In the genomic region with DNA sequence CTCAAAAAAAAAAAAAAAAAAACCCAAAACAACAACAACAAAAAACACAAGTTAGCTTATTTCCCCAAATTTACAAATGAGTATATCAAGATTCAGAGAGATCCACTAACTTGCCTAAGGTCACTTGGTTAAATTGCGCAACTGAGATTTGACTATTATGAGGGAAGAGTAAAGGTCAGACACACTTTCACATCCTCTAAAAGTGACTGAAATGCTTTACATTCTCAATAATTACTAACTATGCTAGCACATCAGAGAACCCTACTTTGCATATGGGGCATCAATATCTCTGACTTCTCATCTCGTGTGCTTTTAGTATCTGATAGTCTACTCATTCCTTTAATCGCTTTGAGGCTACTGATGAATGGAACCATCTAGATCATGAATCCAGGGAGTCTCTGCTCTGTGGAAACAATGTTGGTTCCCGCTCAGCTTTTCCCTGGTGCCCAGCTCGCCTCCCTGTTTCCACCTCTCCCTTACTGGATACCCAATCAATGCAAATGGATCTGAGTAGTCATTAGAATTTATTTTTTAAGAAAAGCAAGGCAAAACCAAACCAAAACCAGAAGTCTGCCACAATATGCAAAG, we compare ENCODE assay signal across 14 cellular contexts.
A peak's percentile ranks its signal among the peaks of the same experiment; 100 is the strongest.
DNase-seq lines count a peak whose midpoint lies in the region; ATAC-seq and TF ChIP-seq lines count a peak whose summit lies in the region.
"Had no signal": no experiment of that assay in that cellular context is flagged by ENCODE, and none has a peak within 500 bp of the region (broad histone marks: within the 10 kb centered on the region; RNA-seq: fewer than 3 reads in every experiment).

No MANE protein-coding gene starts in this region.

- H3K27ac Mint-ChIP-seq in chondrocyte (ENCODE audit: unreplicated experiment): no peak overlapping the region

- POLR2A ChIA-PET in GM10248 (lab: Yijun Ruan, JAX): no interaction called here

- no peak overlapping the region for H3K4me3 Mint-ChIP-seq in chondrocyte (ENCODE audit: unreplicated experiment)

- H3K9me3 Mint-ChIP-seq in chondrocyte (ENCODE audit: low read depth): peaks cover 3% of the 10 kb centered on the region

- intact Hi-C loops in left colon (cut with DNase I, micrococcal nuclease): no loop called here

- TF ChIP-seq CTCF in GM10248 (IDR thresholded peaks at IDR 0.05; ENCODE audit: control extremely low read depth, extremely low read depth, low read depth, missing control alignments) (no peak), chondrocyte (IDR thresholded peaks at IDR 0.05) (no peak)

- ATAC-seq in GM19397 (IDR thresholded peaks at IDR 0.05; ENCODE audit: unreplicated experiment): peak; percentile 94
- peak; percentile 97 for ATAC-seq in HG02884 (IDR thresholded peaks at IDR 0.05; ENCODE audit: unreplicated experiment)
- ATAC-seq in HG03575 (IDR thresholded peaks at IDR 0.05; ENCODE audit: extremely low read depth, insufficient number of reproducible peaks, low FRiP score, unreplicated experiment): peak; percentile 88
- no peak for ATAC-seq in left colon

- peak; percentile 42 for DNase-seq in GM10248 (ENCODE audit: extremely low spot score)
- DNase-seq in left colon: no peak
- no peak for DNase-seq in DMS153 (lab: John Stamatoyannopoulos, UW)
- DNase-seq in NCI-H128 (lab: John Stamatoyannopoulos, UW; ENCODE audit: unreplicated experiment): no peak
- DNase-seq in chondrocyte (ENCODE audit: low spot score): no peak
- DNase-seq: activated CD8-positive, alpha-beta memory T cell treated with anti-CD3 and anti-CD28 coated beads, Interleukin-2, amount 50 U/mL, for 48 hours; esophagus squamous epithelium; GDM1; islet precursor cell; occipital lobe; SK-N-SH had no signal

- H3K36me3 Mint-ChIP-seq in chondrocyte (ENCODE audit: low read depth): peaks cover 10% of the 10 kb centered on the region

- peaks cover 8% of the 10 kb centered on the region for H3K4me1 Mint-ChIP-seq in chondrocyte (ENCODE audit: low read depth)

- H3K27me3 Mint-ChIP-seq in chondrocyte (ENCODE audit: low read depth): no peaks in the 10 kb centered on the region

- CTCF ChIA-PET in GM10248 (lab: Yijun Ruan, JAX): interaction anchor here (0.7 to 5.2 kb wide), 2 partner anchors 9 to 17 kb away, joined by 3 to 30 read pairs; no protein-coding TSS in a partner anchor
